In the genomic region with DNA sequence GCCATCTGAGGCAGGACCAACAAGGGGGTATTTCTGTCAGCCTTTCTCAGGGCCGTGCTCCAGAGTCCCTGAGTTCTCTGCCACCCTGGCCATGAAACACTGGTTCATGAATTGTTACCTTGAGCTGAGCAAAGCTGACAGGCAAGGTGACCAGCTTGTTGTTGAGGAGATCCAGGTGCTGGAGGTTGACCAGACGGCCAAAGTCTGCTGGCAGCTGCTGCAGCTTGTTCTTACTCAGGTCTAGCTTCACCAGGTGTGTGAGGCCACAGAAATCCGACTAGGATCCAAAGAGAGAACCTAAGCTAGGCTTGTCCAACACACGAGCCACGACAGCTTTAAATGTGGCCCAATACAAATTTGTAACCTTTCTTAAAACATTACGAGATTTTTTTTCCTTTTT, we compare ENCODE assay signal across 28 cellular contexts. TPM values are rescaled to one million over a fixed set of nuclear protein-coding genes. Genes with fewer than 3 reads are reported as not detected.
"Had no signal": no experiment of that assay in that cellular context is flagged by ENCODE, and none has a peak within 500 bp of the region (broad histone marks: within the 10 kb centered on the region; RNA-seq: fewer than 3 reads in every experiment).

No MANE protein-coding gene starts in this region.

- ATAC-seq: activated CD4-positive, alpha-beta T cell treated with anti-CD3 and anti-CD28 coated beads for 36 hours; activated CD8-positive, alpha-beta memory T cell treated with anti-CD3 and anti-CD28 coated beads, Interleukin-2, amount 10 ng/mL, durations not matched to agents 7 days and 5 days; activated CD8-positive, alpha-beta T cell treated with anti-CD3 and anti-CD28 coated beads, Interleukin-2, amount 10 ng/mL, durations not matched to agents 7 days and 5 days; mucosa of descending colon; natural killer cell treated with Interleukin-12 subunit alpha and Interleukin-12 subunit beta and Interleukin-15 and Interleukin-18, amount 100 ng/mL, for 72 hours; sciatic nerve had no signal

- H3K9me3 ChIP-seq: adrenal gland, colonic mucosa, left ventricle myocardium inferior, mucosa of descending colon, suprapubic skin, tibial artery had no signal

- H3K27me3 ChIP-seq: adrenal gland, cardiac muscle cell, colonic mucosa, suprapubic skin, tibial artery had no signal

- H3K4me3 ChIP-seq: adrenal gland, cardiac muscle cell, colonic mucosa, left ventricle myocardium inferior, lung, mucosa of descending colon, skin epidermis, suprapubic skin, tibial artery had no signal

- H3K27me3 Mint-ChIP-seq: activated CD4-positive, alpha-beta T cell treated with anti-CD3 and anti-CD28 coated beads for 36 hours; activated CD8-positive, alpha-beta memory T cell treated with anti-CD3 and anti-CD28 coated beads, Interleukin-2, amount 10 ng/mL, durations not matched to agents 7 days and 5 days; activated naive CD8-positive, alpha-beta T cell treated with anti-CD3 and anti-CD28 coated beads for 36 hours; natural killer cell treated with Interleukin-12 subunit alpha and Interleukin-12 subunit beta and Interleukin-15 and Interleukin-18, amount 100 ng/mL, for 72 hours; progenitor cell of endocrine pancreas had no signal

- DNase-seq: activated CD4-positive, alpha-beta T cell treated with anti-CD3 and anti-CD28 coated beads for 36 hours; activated CD4-positive, CD25-positive, alpha-beta regulatory T cell; activated CD8-positive, alpha-beta memory T cell treated with anti-CD3 and anti-CD28 coated beads, Interleukin-2, amount 10 ng/mL, durations not matched to agents 7 days and 5 days; activated CD8-positive, alpha-beta T cell treated with anti-CD3 and anti-CD28 coated beads, Interleukin-2, amount 10 ng/mL, durations not matched to agents 7 days and 5 days; activated effector memory CD4-positive, alpha-beta T cell treated with anti-CD3 and anti-CD28 coated beads, Interleukin-2, amount 50 U/mL, for 16 hours; activated naive CD4-positive, alpha-beta T cell treated with anti-CD3 and anti-CD28 coated beads for 36 hours; activated naive CD8-positive, alpha-beta T cell treated with anti-CD3 and anti-CD28 coated beads for 36 hours; adrenal gland; aorta; cerebellar nuclear complex; colonic mucosa; effector CD8-positive, alpha-beta T cell; left ventricle myocardium inferior; mucosa of descending colon; stimulated activated CD4-positive, alpha-beta T cell treated with anti-CD3 and anti-CD28 coated beads, Interleukin-12 subunit alpha, Interleukin-12 subunit beta, amount 100 ng/mL, for 4 hours; stimulated activated CD4-positive, alpha-beta T cell treated with anti-CD3 and anti-CD28 coated beads, Interleukin-4, amount 100 ng/mL, for 1 hour; T1000; tibial artery had no signal

- H3K27ac ChIP-seq: adrenal gland, cardiac muscle cell, colonic mucosa, left ventricle myocardium inferior, skin epidermis, suprapubic skin, tibial artery had no signal

- H3K27ac Mint-ChIP-seq: activated CD4-positive, alpha-beta T cell treated with anti-CD3 and anti-CD28 coated beads for 36 hours; activated CD8-positive, alpha-beta memory T cell treated with anti-CD3 and anti-CD28 coated beads, Interleukin-2, amount 10 ng/mL, durations not matched to agents 7 days and 5 days; activated CD8-positive, alpha-beta T cell treated with anti-CD3 and anti-CD28 coated beads, Interleukin-2, amount 10 ng/mL, durations not matched to agents 7 days and 5 days; activated naive CD8-positive, alpha-beta T cell treated with anti-CD3 and anti-CD28 coated beads for 36 hours; brain; natural killer cell treated with Interleukin-12 subunit alpha and Interleukin-12 subunit beta and Interleukin-15 and Interleukin-18, amount 100 ng/mL, for 72 hours; progenitor cell of endocrine pancreas; T-helper 1 cell treated with Interleukin-12 subunit alpha and Interleukin-12 subunit beta and Interleukin-4 antibody, amounts not matched to agents 30 μg/mL and 1 μg/mL, for 36 hours had no signal

- H3K4me3 Mint-ChIP-seq: activated CD4-positive, alpha-beta T cell treated with anti-CD3 and anti-CD28 coated beads for 36 hours; activated CD8-positive, alpha-beta memory T cell treated with anti-CD3 and anti-CD28 coated beads, Interleukin-2, amount 10 ng/mL, durations not matched to agents 7 days and 5 days; activated CD8-positive, alpha-beta T cell treated with anti-CD3 and anti-CD28 coated beads, Interleukin-2, amount 10 ng/mL, durations not matched to agents 7 days and 5 days; activated naive CD4-positive, alpha-beta T cell treated with anti-CD3 and anti-CD28 coated beads for 36 hours; activated naive CD8-positive, alpha-beta T cell treated with anti-CD3 and anti-CD28 coated beads for 36 hours; brain; natural killer cell treated with Interleukin-12 subunit alpha and Interleukin-12 subunit beta and Interleukin-15 and Interleukin-18, amount 100 ng/mL, for 72 hours; T-helper 1 cell treated with Interleukin-12 subunit alpha and Interleukin-12 subunit beta and Interleukin-4 antibody, amounts not matched to agents 30 μg/mL and 1 μg/mL, for 36 hours had no signal

- H3K9me3 Mint-ChIP-seq: activated naive CD4-positive, alpha-beta T cell treated with anti-CD3 and anti-CD28 coated beads for 36 hours; activated naive CD8-positive, alpha-beta T cell treated with anti-CD3 and anti-CD28 coated beads for 36 hours; natural killer cell treated with Interleukin-12 subunit alpha and Interleukin-12 subunit beta and Interleukin-15 and Interleukin-18, amount 100 ng/mL, for 72 hours; T-helper 1 cell treated with Interleukin-12 subunit alpha and Interleukin-12 subunit beta and Interleukin-4 antibody, amounts not matched to agents 30 μg/mL and 1 μg/mL, for 36 hours had no signal

RNA-seq across cellular contexts. Expression of a gene that starts 19.6 kb away (rescaled TPM):
- total RNA-seq: mesenteric fat pad had no signal
